In genomic region chr10:689433-690226, GRCh38 we compare ENCODE assay signal across 8 cellular contexts. TPM values are rescaled to one million over a fixed set of nuclear protein-coding genes. Genes with fewer than 3 reads are reported as not detected.
DNase-seq lines count a peak whose midpoint lies in the region; ATAC-seq and TF ChIP-seq lines count a peak whose summit lies in the region.

TSS of gene DIP2C (minus strand) at chr10:689668. CDS start at chr10:689578, 90 bp downstream.

- no peaks in the 10 kb centered on the region for H3K36me3 Mint-ChIP-seq in activated naive CD4-positive, alpha-beta T cell treated with anti-CD3 and anti-CD28 coated beads, Interleukin-2, amount 10 ng/mL, durations not matched to agents 7 days and 5 days
- H3K36me3 Mint-ChIP-seq in endodermal cell (ENCODE audit: low read depth): peaks cover 2% of the 10 kb centered on the region

- H3K27ac ChIP-seq in RWPE1 (peak within 1 kb of the TSS; percentile 88), endodermal cell (ENCODE audit: low read depth, low read length) (peak within 1 kb of the TSS; percentile 84), lower lobe of right lung (peak within 1 kb of the TSS; percentile 74), suprapubic skin (peak within 1 kb of the TSS; percentile 89)

- intact Hi-C loops in lower lobe of right lung (cut with DNase I): no loop called here

- peak within 1 kb of the TSS; percentile 88 for H3K4me3 ChIP-seq in endodermal cell (ENCODE audit: low read length)
- H3K4me3 ChIP-seq in lower lobe of right lung: peak within 1 kb of the TSS; percentile 75
- H3K4me3 ChIP-seq in suprapubic skin: peak within 1 kb of the TSS; percentile 83

- no peaks in the 10 kb centered on the region for H3K9me3 Mint-ChIP-seq in activated naive CD4-positive, alpha-beta T cell treated with anti-CD3 and anti-CD28 coated beads, Interleukin-2, amount 10 ng/mL, durations not matched to agents 7 days and 5 days
- H3K9me3 Mint-ChIP-seq in endodermal cell: no peaks in the 10 kb centered on the region

- 0% methylated on average over 2 to 135 of the region's 135 CpGs for WGBS in endodermal cell (ENCODE audit: insufficient coverage in 1 of 2, insufficient read length in 1 of 2), 2 experiments
- WGBS in suprapubic skin: 0% methylated on average over 9 of the region's 135 CpGs

- no peaks in the 10 kb centered on the region for H3K27me3 ChIP-seq in endodermal cell (ENCODE audit: control insufficient read depth, insufficient read depth, low read length, poor library complexity, severe bottlenecking)
- H3K27me3 ChIP-seq in lower lobe of right lung (ENCODE audit: low read depth): peaks cover 5% of the 10 kb centered on the region
- H3K27me3 ChIP-seq in suprapubic skin: no peaks in the 10 kb centered on the region

- no peaks in the 10 kb centered on the region for H3K9me3 ChIP-seq in endodermal cell (ENCODE audit: control insufficient read depth, low read length)
- H3K9me3 ChIP-seq in lower lobe of right lung: no peaks in the 10 kb centered on the region
- H3K9me3 ChIP-seq in suprapubic skin: no peaks in the 10 kb centered on the region

- peaks cover 3% of the 10 kb centered on the region for H3K4me1 Mint-ChIP-seq in activated naive CD4-positive, alpha-beta T cell treated with anti-CD3 and anti-CD28 coated beads, Interleukin-2, amount 10 ng/mL, durations not matched to agents 7 days and 5 days
- peaks cover 31% of the 10 kb centered on the region for H3K4me1 Mint-ChIP-seq in endodermal cell

- TF ChIP-seq CTCF in RWPE1 (conservative IDR thresholded peaks at IDR 0.05; ENCODE audit: low read depth) (no peak), endodermal cell (conservative IDR thresholded peaks at IDR 0.05) (no peak), lower lobe of right lung (IDR thresholded peaks at IDR 0.05) (no peak), suprapubic skin (IDR thresholded peaks at IDR 0.05) (no peak)

- TF ChIP-seq EP300 in suprapubic skin (IDR thresholded peaks at IDR 0.05): no peak

- no peak for DNase-seq in activated naive CD4-positive, alpha-beta T cell treated with anti-CD3 and anti-CD28 coated beads, Interleukin-2, amount 10 ng/mL, durations not matched to agents 7 days and 5 days
- DNase-seq in activated naive CD4-positive, alpha-beta T cell (lab: John Stamatoyannopoulos, UW): no peak
- DNase-seq in RWPE1 (ENCODE audit: low spot score) (peak; percentile 52), endodermal cell (peak; percentile 85), lower lobe of right lung (peak; percentile 79), suprapubic skin (ENCODE audit: low spot score in 2 of 2) (peak in 1 of 2 donors; percentile 86)

- peak within 1 kb of the TSS; percentile 51 for H3K4me3 Mint-ChIP-seq in activated naive CD4-positive, alpha-beta T cell treated with anti-CD3 and anti-CD28 coated beads, Interleukin-2, amount 10 ng/mL, durations not matched to agents 7 days and 5 days
- H3K4me3 Mint-ChIP-seq in endodermal cell: peak within 1 kb of the TSS; percentile 66

- H3K27me3 Mint-ChIP-seq in activated naive CD4-positive, alpha-beta T cell treated with anti-CD3 and anti-CD28 coated beads, Interleukin-2, amount 10 ng/mL, durations not matched to agents 7 days and 5 days: peaks cover 56% of the 10 kb centered on the region
- H3K27me3 Mint-ChIP-seq in endodermal cell (ENCODE audit: insufficient read depth): peaks cover 15% of the 10 kb centered on the region

- peak within 1 kb of the TSS; percentile 67 for H3K9ac ChIP-seq in endodermal cell (ENCODE audit: extremely low read depth, low read length, poor library complexity, severe bottlenecking)

- H3K36me3 ChIP-seq in endodermal cell (ENCODE audit: control insufficient read depth, insufficient read depth, low read length) (no peaks in the 10 kb centered on the region), lower lobe of right lung (no peaks in the 10 kb centered on the region), suprapubic skin (no peaks in the 10 kb centered on the region)

- peaks cover 13% of the 10 kb centered on the region for H3K4me1 ChIP-seq in endodermal cell (ENCODE audit: control insufficient read depth, insufficient read depth, low read length)
- peaks cover 18% of the 10 kb centered on the region for H3K4me1 ChIP-seq in lower lobe of right lung
- H3K4me1 ChIP-seq in suprapubic skin: peaks cover 27% of the 10 kb centered on the region

- ATAC-seq in lower lobe of right lung (peak; percentile 85 to 91), HG03439 (IDR thresholded peaks at IDR 0.05; ENCODE audit: unreplicated experiment) (no peak), HG03108 (IDR thresholded peaks at IDR 0.05; ENCODE audit: unreplicated experiment) (no peak)

- CTCF ChIA-PET in activated naive CD4-positive, alpha-beta T cell treated with anti-CD3 and anti-CD28 coated beads, Interleukin-2, amount 10 ng/mL, durations not matched to agents 7 days and 5 days (lab: Charles Lee): no interaction called here
- CTCF ChIA-PET in RWPE1 (lab: Yijun Ruan, JAX): no interaction called here

- POLR2A ChIA-PET in RWPE1 (lab: Yijun Ruan, JAX; ENCODE audit: low non-redundant PET): no interaction called here

- peak within 1 kb of the TSS; percentile 25 for H3K27ac Mint-ChIP-seq in activated naive CD4-positive, alpha-beta T cell treated with anti-CD3 and anti-CD28 coated beads, Interleukin-2, amount 10 ng/mL, durations not matched to agents 7 days and 5 days
- peak within 1 kb of the TSS; percentile 88 for H3K27ac Mint-ChIP-seq in endodermal cell

- TF ChIP-seq POLR2A in suprapubic skin (IDR thresholded peaks at IDR 0.05): no peak

RNA-seq across cellular contexts. Expression of gene DIP2C, which starts in this region (rescaled TPM):
- 10 to 100 TPM; 13.0 to 13.7 TPM for total RNA-seq in endodermal cell
- 13.5 TPM for polyA plus RNA-seq in endodermal cell (2013, experiment 1 of 2)
- polyA plus RNA-seq in endodermal cell (2013, experiment 2 of 2): 13.2 TPM
- 15.1 TPM for total RNA-seq in lower lobe of right lung
- total RNA-seq in suprapubic skin: 10 to 100 TPM in 3 of 4 donors, 1 to 10 TPM in 1; 6.7 to 23.3 (median 14.7) TPM

Comparison
In these comparisons a context has a peak if more than half of its experiments do, and no peak if none do; other contexts are left out.
1. DNase-seq: peak in RWPE1 (single experiment), endodermal cell (single experiment) and lower lobe of right lung (single experiment); none in activated naive CD4-positive, alpha-beta T cell treated with anti-CD3 and anti-CD28 coated beads, Interleukin-2, amount 10 ng/mL, durations not matched to agents 7 days and 5 days (single experiment) and activated naive CD4-positive, alpha-beta T cell (0 of 4).
2. ATAC-seq: peak in lower lobe of right lung (2 of 2); none in HG03439 (single experiment) and HG03108 (single experiment).
3. Peak in every context shown above with its lines, with median percentiles within 50 percentile points of each other: H3K27ac ChIP-seq and H3K4me3 ChIP-seq.